1 cellular context compared by ENCODE assay signal in the genomic region with DNA sequence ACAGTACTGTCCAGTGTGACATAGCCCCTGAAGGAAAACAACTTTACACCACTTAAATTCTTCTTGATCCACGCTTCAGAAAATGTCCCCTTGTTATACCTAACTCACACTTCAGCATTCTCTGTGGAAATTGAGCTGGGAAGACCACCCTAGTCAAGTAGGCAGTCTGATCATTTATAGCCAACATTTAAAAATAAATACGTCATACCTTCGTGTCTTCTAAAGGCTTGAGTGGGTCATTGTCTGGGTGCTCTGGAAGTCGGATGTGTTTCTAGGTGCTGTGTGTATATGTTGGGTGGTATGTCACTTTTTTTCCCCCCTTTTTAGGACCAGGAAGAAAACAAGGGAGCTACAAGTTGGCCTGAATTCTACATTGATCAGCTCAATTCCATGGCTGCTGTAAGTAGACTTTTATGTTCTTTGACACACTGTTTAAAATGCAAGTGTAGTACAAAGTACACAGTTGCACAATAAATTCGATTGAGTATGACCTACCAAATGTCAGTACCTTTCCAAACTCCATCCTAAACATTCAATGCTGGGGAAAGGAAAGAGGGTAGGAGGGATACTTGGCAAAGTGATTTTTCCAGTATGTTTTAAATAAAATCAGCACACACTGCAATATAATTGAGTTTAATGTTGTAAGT.
TF ChIP-seq lines count a peak whose summit lies in the region.

No MANE protein-coding gene starts in this region.

TF ChIP-seq in HepG2, 621 proteins besides CTCF, POLR2A, EP300 and RAD21 (continued from another document and continues in another):
- no peak for TF ChIP-seq ZNF318 (CRISPR knock-in tag; IDR thresholded peaks at IDR 0.05)
- no peak for TF ChIP-seq AGO2 (optimal IDR thresholded peaks at IDR 0.05; ENCODE audit: low read depth, low read length)
- no peak for TF ChIP-seq MEIS2 (CRISPR knock-in tag; IDR thresholded peaks at IDR 0.05)
- TF ChIP-seq, protein P1, sequence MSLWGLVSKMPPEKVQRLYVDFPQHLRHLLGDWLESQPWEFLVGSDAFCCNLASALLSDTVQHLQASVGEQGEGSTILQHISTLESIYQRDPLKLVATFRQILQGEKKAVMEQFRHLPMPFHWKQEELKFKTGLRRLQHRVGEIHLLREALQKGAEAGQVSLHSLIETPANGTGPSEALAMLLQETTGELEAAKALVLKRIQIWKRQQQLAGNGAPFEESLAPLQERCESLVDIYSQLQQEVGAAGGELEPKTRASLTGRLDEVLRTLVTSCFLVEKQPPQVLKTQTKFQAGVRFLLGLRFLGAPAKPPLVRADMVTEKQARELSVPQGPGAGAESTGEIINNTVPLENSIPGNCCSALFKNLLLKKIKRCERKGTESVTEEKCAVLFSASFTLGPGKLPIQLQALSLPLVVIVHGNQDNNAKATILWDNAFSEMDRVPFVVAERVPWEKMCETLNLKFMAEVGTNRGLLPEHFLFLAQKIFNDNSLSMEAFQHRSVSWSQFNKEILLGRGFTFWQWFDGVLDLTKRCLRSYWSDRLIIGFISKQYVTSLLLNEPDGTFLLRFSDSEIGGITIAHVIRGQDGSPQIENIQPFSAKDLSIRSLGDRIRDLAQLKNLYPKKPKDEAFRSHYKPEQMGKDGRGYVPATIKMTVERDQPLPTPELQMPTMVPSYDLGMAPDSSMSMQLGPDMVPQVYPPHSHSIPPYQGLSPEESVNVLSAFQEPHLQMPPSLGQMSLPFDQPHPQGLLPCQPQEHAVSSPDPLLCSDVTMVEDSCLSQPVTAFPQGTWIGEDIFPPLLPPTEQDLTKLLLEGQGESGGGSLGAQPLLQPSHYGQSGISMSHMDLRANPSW (CRISPR knock-in tag; IDR thresholded peaks at IDR 0.05; ENCODE audit: borderline replicate concordance) = peak; percentile 72
- no peak for TF ChIP-seq EED (CRISPR knock-in tag; IDR thresholded peaks at IDR 0.05)
- TF ChIP-seq, protein P2, sequence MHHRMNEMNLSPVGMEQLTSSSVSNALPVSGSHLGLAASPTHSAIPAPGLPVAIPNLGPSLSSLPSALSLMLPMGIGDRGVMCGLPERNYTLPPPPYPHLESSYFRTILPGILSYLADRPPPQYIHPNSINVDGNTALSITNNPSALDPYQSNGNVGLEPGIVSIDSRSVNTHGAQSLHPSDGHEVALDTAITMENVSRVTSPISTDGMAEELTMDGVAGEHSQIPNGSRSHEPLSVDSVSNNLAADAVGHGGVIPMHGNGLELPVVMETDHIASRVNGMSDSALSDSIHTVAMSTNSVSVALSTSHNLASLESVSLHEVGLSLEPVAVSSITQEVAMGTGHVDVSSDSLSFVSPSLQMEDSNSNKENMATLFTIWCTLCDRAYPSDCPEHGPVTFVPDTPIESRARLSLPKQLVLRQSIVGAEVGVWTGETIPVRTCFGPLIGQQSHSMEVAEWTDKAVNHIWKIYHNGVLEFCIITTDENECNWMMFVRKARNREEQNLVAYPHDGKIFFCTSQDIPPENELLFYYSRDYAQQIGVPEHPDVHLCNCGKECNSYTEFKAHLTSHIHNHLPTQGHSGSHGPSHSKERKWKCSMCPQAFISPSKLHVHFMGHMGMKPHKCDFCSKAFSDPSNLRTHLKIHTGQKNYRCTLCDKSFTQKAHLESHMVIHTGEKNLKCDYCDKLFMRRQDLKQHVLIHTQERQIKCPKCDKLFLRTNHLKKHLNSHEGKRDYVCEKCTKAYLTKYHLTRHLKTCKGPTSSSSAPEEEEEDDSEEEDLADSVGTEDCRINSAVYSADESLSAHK (CRISPR knock-in tag; IDR thresholded peaks at IDR 0.05; ENCODE audit: borderline replicate concordance) = no peak
- no peak for TF ChIP-seq DBP (CRISPR knock-in tag; IDR thresholded peaks at IDR 0.05; ENCODE audit: not compliant biosample characterization)
- no peak for TF ChIP-seq ZNF230 (CRISPR knock-in tag; IDR thresholded peaks at IDR 0.05)
- TF ChIP-seq ZNF280D (CRISPR knock-in tag; IDR thresholded peaks at IDR 0.05) = no peak
- no peak for TF ChIP-seq ZNF619 (CRISPR knock-in tag; IDR thresholded peaks at IDR 0.05)
- TF ChIP-seq PRMT3 (CRISPR knock-in tag; IDR thresholded peaks at IDR 0.05; ENCODE audit: borderline replicate concordance, low read depth) = no peak
- TF ChIP-seq GPN1 (CRISPR knock-in tag; IDR thresholded peaks at IDR 0.05; ENCODE audit: borderline replicate concordance) = no peak
- no peak for TF ChIP-seq ZNF143 (CRISPR knock-in tag; IDR thresholded peaks at IDR 0.05)
- TF ChIP-seq NR2C2 (CRISPR knock-in tag; IDR thresholded peaks at IDR 0.05; ENCODE audit: borderline replicate concordance) = peak; percentile 57; the same call in 1 of the 2 replicates
- TF ChIP-seq, protein P3, sequence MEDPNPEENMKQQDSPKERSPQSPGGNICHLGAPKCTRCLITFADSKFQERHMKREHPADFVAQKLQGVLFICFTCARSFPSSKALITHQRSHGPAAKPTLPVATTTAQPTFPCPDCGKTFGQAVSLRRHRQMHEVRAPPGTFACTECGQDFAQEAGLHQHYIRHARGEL (CRISPR knock-in tag; IDR thresholded peaks at IDR 0.05) = no peak
- peak; percentile 9 for TF ChIP-seq TEAD3 (CRISPR knock-in tag; optimal IDR thresholded peaks at IDR 0.05; ENCODE audit: borderline replicate concordance)
- no peak for TF ChIP-seq XBP1 (CRISPR knock-in tag; IDR thresholded peaks at IDR 0.05)
- TF ChIP-seq, protein P4, sequence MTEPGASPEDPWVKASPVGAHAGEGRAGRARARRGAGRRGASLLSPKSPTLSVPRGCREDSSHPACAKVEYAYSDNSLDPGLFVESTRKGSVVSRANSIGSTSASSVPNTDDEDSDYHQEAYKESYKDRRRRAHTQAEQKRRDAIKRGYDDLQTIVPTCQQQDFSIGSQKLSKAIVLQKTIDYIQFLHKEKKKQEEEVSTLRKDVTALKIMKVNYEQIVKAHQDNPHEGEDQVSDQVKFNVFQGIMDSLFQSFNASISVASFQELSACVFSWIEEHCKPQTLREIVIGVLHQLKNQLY (CRISPR knock-in tag; IDR thresholded peaks at IDR 0.05) = peak; percentile 68
- TF ChIP-seq ZNF17 (CRISPR knock-in tag; IDR thresholded peaks at IDR 0.05) = no peak
- TF ChIP-seq KAT8 (CRISPR knock-in tag; IDR thresholded peaks at IDR 0.05) = peak; percentile 59; the same call in 1 of the 2 replicates
- TF ChIP-seq, protein P5, sequence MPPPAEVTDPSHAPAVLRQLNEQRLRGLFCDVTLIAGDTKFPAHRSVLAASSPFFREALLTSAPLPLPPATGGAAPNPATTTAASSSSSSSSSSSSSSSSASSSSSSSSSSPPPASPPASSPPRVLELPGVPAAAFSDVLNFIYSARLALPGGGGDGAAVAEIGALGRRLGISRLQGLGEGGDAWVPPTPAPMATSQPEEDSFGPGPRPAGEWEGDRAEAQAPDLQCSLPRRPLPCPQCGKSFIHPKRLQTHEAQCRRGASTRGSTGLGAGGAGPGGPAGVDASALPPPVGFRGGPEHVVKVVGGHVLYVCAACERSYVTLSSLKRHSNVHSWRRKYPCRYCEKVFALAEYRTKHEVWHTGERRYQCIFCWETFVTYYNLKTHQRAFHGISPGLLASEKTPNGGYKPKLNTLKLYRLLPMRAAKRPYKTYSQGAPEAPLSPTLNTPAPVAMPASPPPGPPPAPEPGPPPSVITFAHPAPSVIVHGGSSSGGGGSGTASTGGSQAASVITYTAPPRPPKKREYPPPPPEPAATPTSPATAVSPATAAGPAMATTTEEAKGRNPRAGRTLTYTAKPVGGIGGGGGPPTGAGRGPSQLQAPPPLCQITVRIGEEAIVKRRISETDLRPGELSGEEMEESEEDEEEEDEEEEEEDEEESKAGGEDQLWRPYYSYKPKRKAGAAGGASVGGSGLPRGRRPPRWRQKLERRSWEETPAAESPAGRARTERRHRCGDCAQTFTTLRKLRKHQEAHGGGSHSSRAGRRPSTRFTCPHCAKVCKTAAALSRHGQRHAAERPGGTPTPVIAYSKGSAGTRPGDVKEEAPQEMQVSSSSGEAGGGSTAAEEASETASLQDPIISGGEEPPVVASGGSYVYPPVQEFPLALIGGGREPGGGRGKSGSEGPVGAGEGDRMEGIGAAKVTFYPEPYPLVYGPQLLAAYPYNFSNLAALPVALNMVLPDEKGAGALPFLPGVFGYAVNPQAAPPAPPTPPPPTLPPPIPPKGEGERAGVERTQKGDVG (CRISPR knock-in tag; IDR thresholded peaks at IDR 0.05; ENCODE audit: borderline replicate concordance) = no peak
- TF ChIP-seq TFDP2 (CRISPR knock-in tag; IDR thresholded peaks at IDR 0.05) = no peak
